In the genomic region with DNA sequence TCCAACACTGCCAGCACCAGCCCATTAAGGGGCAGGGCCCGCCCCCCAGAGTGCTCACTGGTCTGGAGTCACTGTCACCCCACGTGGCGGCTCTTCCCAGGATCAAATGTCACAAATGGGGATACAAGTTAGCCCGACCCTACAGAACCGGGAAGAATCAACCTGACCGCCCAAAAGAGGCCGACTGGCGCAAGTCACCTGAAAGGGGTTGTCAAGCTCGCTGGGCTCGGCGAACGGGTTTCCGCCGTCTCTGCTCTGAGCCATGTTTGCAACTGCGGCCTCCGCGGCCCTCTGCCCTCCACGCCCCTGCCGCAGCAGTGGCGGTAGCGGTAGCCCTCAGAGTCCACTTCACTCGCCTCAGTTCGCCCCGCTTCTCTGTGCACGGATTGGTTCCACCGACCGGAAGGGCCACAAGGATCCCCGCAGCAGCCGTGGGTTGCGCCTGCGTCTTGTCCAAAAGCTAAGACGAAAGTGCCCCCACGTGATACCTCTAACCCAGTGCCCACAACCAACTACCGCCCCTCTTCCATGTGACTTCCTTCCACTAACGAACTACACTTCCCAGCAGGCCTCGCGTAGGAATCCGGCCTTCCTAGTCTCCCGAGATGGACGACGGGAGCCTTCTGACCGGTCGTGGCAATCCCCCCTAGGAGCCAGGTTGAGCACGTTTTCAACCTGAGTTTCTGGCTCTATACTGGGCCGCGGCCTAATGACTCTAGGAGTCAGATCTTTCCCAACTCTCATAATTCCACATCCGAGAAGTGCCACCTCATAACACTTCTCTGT, we compare ENCODE assay signal across 8 cellular contexts. TPM values are rescaled to one million over a fixed set of nuclear protein-coding genes. Genes with fewer than 3 reads are reported as not detected.
A peak's percentile ranks its signal among the peaks of the same experiment; 100 is the strongest.
DNase-seq lines count a peak whose midpoint lies in the region; ATAC-seq and TF ChIP-seq lines count a peak whose summit lies in the region.

A gene (minus strand): TSS at position 473 of the 786 bp plus-strand sequence. CDS start 209 bp downstream, at position 264.

- H3K4me2 ChIP-seq in BLaER1 treated with 17β-estradiol and CSF1 and Interleukin-3, amounts not matched to agents 10 nM and 100 nM: peak within 1 kb of the TSS; percentile 85 to 99 (median 96)

- H3K27ac Mint-ChIP-seq in dendritic cell treated with granulocyte-macrophage colony-stimulating factor and Interleukin-4, amounts not matched to agents 40 ng/mL and 50 ng/mL, for 4 days: peak within 1 kb of the TSS; percentile 93

- peaks cover 0 to 33% (median 13%) of the 10 kb centered on the region in 11 experiments; a peak in 13 of 22 replicates for H4K20me1 ChIP-seq in BLaER1 treated with 17β-estradiol and CSF1 and Interleukin-3, amounts not matched to agents 10 nM and 100 nM

- peak within 1 kb of the TSS; percentile 62 to 85 (median 79) for H3K27ac ChIP-seq in BLaER1 treated with 17β-estradiol and CSF1 and Interleukin-3, amounts not matched to agents 10 nM and 100 nM
- H3K27ac ChIP-seq in left lung: peak within 1 kb of the TSS; percentile 73 to 85

- ATAC-seq in GM19351 (IDR thresholded peaks at IDR 0.05; ENCODE audit: unreplicated experiment) (peak; percentile 92), HG03521 (IDR thresholded peaks at IDR 0.05; ENCODE audit: unreplicated experiment) (peak; percentile 86), left lung (peak; percentile 98)

- H3K9me3 Mint-ChIP-seq in dendritic cell treated with granulocyte-macrophage colony-stimulating factor and Interleukin-4, amounts not matched to agents 40 ng/mL and 50 ng/mL, for 4 days: no peaks in the 10 kb centered on the region

- peaks cover 14 to 28% (median 22%) of the 10 kb centered on the region in 10 experiments for H3K4me1 ChIP-seq in BLaER1 treated with 17β-estradiol and CSF1 and Interleukin-3, amounts not matched to agents 10 nM and 100 nM
- peaks cover 7 to 22% of the 10 kb centered on the region in 2 donors for H3K4me1 ChIP-seq in left lung

- H3K36me3 ChIP-seq in BLaER1 treated with 17β-estradiol and CSF1 and Interleukin-3, amounts not matched to agents 10 nM and 100 nM: peaks cover 73 to 85% (median 78%) of the 10 kb centered on the region in 11 experiments
- H3K36me3 ChIP-seq in left lung: peaks cover 0 to 77% of the 10 kb centered on the region in 2 donors

- TF ChIP-seq CTCF in left lung (IDR thresholded peaks at IDR 0.05): no peak

- intact Hi-C loops in dendritic cell treated with granulocyte-macrophage colony-stimulating factor and Interleukin-4, amounts not matched to agents 40 ng/mL and 50 ng/mL, for 4 days (cut with micrococcal nuclease): loop anchor here (1.0 kb wide), 2 partner anchors 11 to 46 kb away; a partner anchor contains a TSS
- intact Hi-C loops in left lung (cut with DNase I): no loop called here

- peak within 1 kb of the TSS; percentile 77 to 92 (median 86) for H3K9ac ChIP-seq in BLaER1 treated with 17β-estradiol and CSF1 and Interleukin-3, amounts not matched to agents 10 nM and 100 nM

- peak within 1 kb of the TSS; percentile 80 to 99 (median 89) for H3K4me3 ChIP-seq in BLaER1 treated with 17β-estradiol and CSF1 and Interleukin-3, amounts not matched to agents 10 nM and 100 nM
- H3K4me3 ChIP-seq in left lung: peak within 1 kb of the TSS; percentile 77 to 94

- H3K36me3 Mint-ChIP-seq in dendritic cell treated with granulocyte-macrophage colony-stimulating factor and Interleukin-4, amounts not matched to agents 40 ng/mL and 50 ng/mL, for 4 days (ENCODE audit: low read depth): peaks cover 98% of the 10 kb centered on the region

- DNase-seq in NCI-H748 (lab: John Stamatoyannopoulos, UW; ENCODE audit: unreplicated experiment) (peak; percentile 98), left lung (peak; percentile 96 to 97)
- DNase-seq in activated CD4-positive, alpha-beta T cell treated with anti-CD3 and anti-CD28 coated beads, Interleukin-2, amount 50 U/mL, for 1 hour: peak; percentile 76
- peak; percentile 76 to 79 for DNase-seq in stimulated activated CD4-positive, alpha-beta T cell treated with anti-CD3 and anti-CD28 coated beads, Interleukin-2, amount 100 ng/mL, for 48 hours

- H3K27me3 Mint-ChIP-seq in dendritic cell treated with granulocyte-macrophage colony-stimulating factor and Interleukin-4, amounts not matched to agents 40 ng/mL and 50 ng/mL, for 4 days: no peaks in the 10 kb centered on the region

- peak within 1 kb of the TSS; percentile 95 for H3K4me3 Mint-ChIP-seq in dendritic cell treated with granulocyte-macrophage colony-stimulating factor and Interleukin-4, amounts not matched to agents 40 ng/mL and 50 ng/mL, for 4 days

- H3K9me3 ChIP-seq in BLaER1 treated with 17β-estradiol and CSF1 and Interleukin-3, amounts not matched to agents 10 nM and 100 nM (replicated peaks in 1 of 11): no peaks in the 10 kb centered on the region
- H3K9me3 ChIP-seq in left lung: no peaks in the 10 kb centered on the region

- peaks cover 39% of the 10 kb centered on the region for H3K4me1 Mint-ChIP-seq in dendritic cell treated with granulocyte-macrophage colony-stimulating factor and Interleukin-4, amounts not matched to agents 40 ng/mL and 50 ng/mL, for 4 days (ENCODE audit: low read depth)

- no peaks in the 10 kb centered on the region for H3K27me3 ChIP-seq in BLaER1 treated with 17β-estradiol and CSF1 and Interleukin-3, amounts not matched to agents 10 nM and 100 nM
- no peaks in the 10 kb centered on the region for H3K27me3 ChIP-seq in left lung

RNA-seq across cellular contexts. Expression of the gene that starts here (rescaled TPM):
- total RNA-seq in left lung: 10 to 100 TPM; 63.1 to 85.3 TPM

Comparison
In these comparisons a context has a peak if more than half of its experiments do, and no peak if none do; other contexts are left out.
1. Peak in every context shown above with its lines: DNase-seq, ATAC-seq, H3K4me3 ChIP-seq and H3K27ac ChIP-seq.